Comparison of ENCODE assay signal across 8 cellular contexts in genomic region chr17:49193513-49194296, GRCh38. TPM values are rescaled to one million over a fixed set of nuclear protein-coding genes. Genes with fewer than 3 reads are reported as not detected.
A peak's percentile ranks its signal among the peaks of the same experiment; 100 is the strongest.
DNase-seq lines count a peak whose midpoint lies in the region; ATAC-seq, FAIRE-seq and TF ChIP-seq lines count a peak whose summit lies in the region.

No MANE protein-coding gene starts in this region.

- H3K36me3 Mint-ChIP-seq in activated T-cell treated with anti-CD3 and anti-CD28 coated beads, Interleukin-2, amount 50 U/mL, for 24 hours (ENCODE audit: low read depth): peaks cover 6% of the 10 kb centered on the region
- no peaks in the 10 kb centered on the region for H3K36me3 Mint-ChIP-seq in nephron progenitor cell (ENCODE audit: low read depth)

- DNase-seq in AG09319 (ENCODE audit: extremely low read depth, low read depth): peak; percentile 16
- no peak for DNase-seq in GM12891 (ENCODE audit: insufficient read length, low spot score)
- DNase-seq in NCI-H2196 treated with DMSO at 0.1 percent for 48 hours (lab: John Stamatoyannopoulos, UW; ENCODE audit: unreplicated experiment): peak; percentile 23
- DNase-seq in activated T-cell treated with anti-CD3 and anti-CD28 coated beads, Interleukin-2, amount 50 U/mL, for 24 hours: peak; percentile 53
- DNase-seq in fibroblast of pulmonary artery (ENCODE audit: low read depth): peak; percentile 70
- DNase-seq in nephron progenitor cell: peak; percentile 62
- DNase-seq in activated CD4-positive, CD25-positive, alpha-beta regulatory T cell treated with anti-CD3 and anti-CD28 coated beads, Interleukin-2, amount 50 U/mL, for 72 hours: no peak

- ATAC-seq in HG02623 (IDR thresholded peaks at IDR 0.05; ENCODE audit: unreplicated experiment): no peak

- TF ChIP-seq POLR2A in GM12891 (IDR thresholded peaks at IDR 0.05; ENCODE audit: low read depth, low read length): peak; percentile 80

- peak overlapping the region; percentile 92 for H3K4me3 Mint-ChIP-seq in activated T-cell treated with anti-CD3 and anti-CD28 coated beads, Interleukin-2, amount 50 U/mL, for 24 hours
- H3K4me3 Mint-ChIP-seq in nephron progenitor cell: peak overlapping the region; percentile 93

- peak; percentile 80 for FAIRE-seq in GM12891 (lab: Jason Lieb, UNC)

- H3K4me1 Mint-ChIP-seq in activated T-cell treated with anti-CD3 and anti-CD28 coated beads, Interleukin-2, amount 50 U/mL, for 24 hours (ENCODE audit: low read depth): peaks cover 43% of the 10 kb centered on the region
- peaks cover 19% of the 10 kb centered on the region for H3K4me1 Mint-ChIP-seq in nephron progenitor cell

- H3K27me3 Mint-ChIP-seq in activated T-cell treated with anti-CD3 and anti-CD28 coated beads, Interleukin-2, amount 50 U/mL, for 24 hours: no peaks in the 10 kb centered on the region
- peaks cover 34% of the 10 kb centered on the region for H3K27me3 Mint-ChIP-seq in nephron progenitor cell (ENCODE audit: low read depth, poor library complexity)

- H3K9me3 Mint-ChIP-seq in activated T-cell treated with anti-CD3 and anti-CD28 coated beads, Interleukin-2, amount 50 U/mL, for 24 hours: no peaks in the 10 kb centered on the region
- no peaks in the 10 kb centered on the region for H3K9me3 Mint-ChIP-seq in nephron progenitor cell

- H3K27ac Mint-ChIP-seq in activated T-cell treated with anti-CD3 and anti-CD28 coated beads, Interleukin-2, amount 50 U/mL, for 24 hours: peak overlapping the region; percentile 99
- H3K27ac Mint-ChIP-seq in nephron progenitor cell: peak overlapping the region; percentile 7

- H3K4me3 ChIP-seq in fibroblast of pulmonary artery (replicated peaks; ENCODE audit: low read depth, low read length): peak overlapping the region; percentile 82

- TF ChIP-seq CTCF in AG09319 (IDR thresholded peaks at IDR 0.05; ENCODE audit: low read depth, low read length) (no peak), fibroblast of pulmonary artery (IDR thresholded peaks at IDR 0.05; ENCODE audit: low read length, missing control alignments) (no peak), nephron progenitor cell (IDR thresholded peaks at IDR 0.05) (no peak)

TF ChIP-seq in GM12891, 5 proteins besides CTCF, POLR2A, EP300 and RAD21:
- no peak for TF ChIP-seq POU2F2 (IDR thresholded peaks at IDR 0.05; ENCODE audit: low read depth, low read length)
- peak; percentile 54 for TF ChIP-seq TAF1 (IDR thresholded peaks at IDR 0.05; ENCODE audit: low read depth, low read length)
- TF ChIP-seq PAX5 (IDR thresholded peaks at IDR 0.05; ENCODE audit: insufficient read depth, low read length, severe bottlenecking): peak; percentile 98
- TF ChIP-seq POLR2AphosphoS5 (IDR thresholded peaks at IDR 0.05; ENCODE audit: low read depth, low read length): peak; percentile 85

RNA-seq across cellular contexts. Expression of gene GNGT2, which starts 16.7 kb away (rescaled TPM):
- polyA plus RNA-seq in GM12891 (2012; ENCODE audit: low read depth, missing spikeins): 36.5 TPM

RNA-seq across cellular contexts. Expression of gene ABI3, which starts 16.8 kb away (rescaled TPM):
- polyA plus RNA-seq in GM12891 (2012; ENCODE audit: low read depth, missing spikeins): 34.6 TPM

RNA-seq across cellular contexts. Expression of gene PHOSPHO1, which starts 36.9 kb away (rescaled TPM):
- 1.0 TPM for polyA plus RNA-seq in GM12891 (2012; ENCODE audit: low read depth, missing spikeins)

Comparison
In these comparisons a context has a peak if more than half of its experiments do, and no peak if none do; other contexts are left out.
1. DNase-seq: peak in AG09319 (single experiment), NCI-H2196 treated with DMSO at 0.1 percent for 48 hours (single experiment), activated T-cell treated with anti-CD3 and anti-CD28 coated beads, Interleukin-2, amount 50 U/mL, for 24 hours (single experiment), fibroblast of pulmonary artery (single experiment) and nephron progenitor cell (single experiment); none in GM12891 (single experiment) and activated CD4-positive, CD25-positive, alpha-beta regulatory T cell treated with anti-CD3 and anti-CD28 coated beads, Interleukin-2, amount 50 U/mL, for 72 hours (single experiment).